In genomic region chr5:172005708-172006377, GRCh38 we compare ENCODE assay signal across 8 cellular contexts. TPM values are rescaled to one million over a fixed set of nuclear protein-coding genes. Genes with fewer than 3 reads are reported as not detected.
A peak's percentile ranks its signal among the peaks of the same experiment; 100 is the strongest.
DNase-seq lines count a peak whose midpoint lies in the region; ATAC-seq and TF ChIP-seq lines count a peak whose summit lies in the region.

No MANE protein-coding gene starts in this region.

- TF ChIP-seq POLR2A in sigmoid colon (IDR thresholded peaks at IDR 0.05) = no peak

- H3K36me3 ChIP-seq in SJSA1 (peaks cover 18% of the 10 kb centered on the region), iPS-15b (ENCODE audit: control insufficient read depth, insufficient read depth, low read length) (peaks cover 3% of the 10 kb centered on the region), sigmoid colon (no peaks in the 10 kb centered on the region)

- H3K9ac ChIP-seq in iPS-15b (ENCODE audit: low read depth, low read length) = peak overlapping the region; percentile 98

- H3K4me3 ChIP-seq in GM12864 (ENCODE audit: low read depth, low read length) = peak overlapping the region; percentile 87
- H3K4me3 ChIP-seq in SJSA1 = peak overlapping the region; percentile 86
- H3K4me3 ChIP-seq in astrocyte of the cerebellum (ENCODE audit: low read depth, low read length) = peak overlapping the region; percentile 80
- peak overlapping the region; percentile 98 for H3K4me3 ChIP-seq in iPS-15b (ENCODE audit: low read depth, low read length)
- H3K4me3 ChIP-seq in sigmoid colon = peak overlapping the region; percentile 79 to 99 (median 96)

- peaks cover 18% of the 10 kb centered on the region for H3K4me1 ChIP-seq in SJSA1 (replicated peaks)
- H3K4me1 ChIP-seq in iPS-15b (ENCODE audit: control insufficient read depth, insufficient read depth, low read length) = peaks cover 37% of the 10 kb centered on the region
- H3K4me1 ChIP-seq in sigmoid colon = peaks cover 0 to 48% (median 44%) of the 10 kb centered on the region in 4 donors

- TF ChIP-seq CTCF in GM12864 (IDR thresholded peaks at IDR 0.05; ENCODE audit: low read depth, low read length, missing control alignments) = no peak
- no peak for TF ChIP-seq CTCF in astrocyte of the cerebellum (IDR thresholded peaks at IDR 0.05; ENCODE audit: low read depth, low read length, missing control alignments)
- TF ChIP-seq CTCF in sigmoid colon (IDR thresholded peaks at IDR 0.05) = no peak

- H3K27me3 ChIP-seq in SJSA1 (replicated peaks) = no peaks in the 10 kb centered on the region
- no peaks in the 10 kb centered on the region for H3K27me3 ChIP-seq in iPS-15b (ENCODE audit: control insufficient read depth, insufficient read depth, low read length)
- H3K27me3 ChIP-seq in sigmoid colon = no peaks in the 10 kb centered on the region

- in situ Hi-C loops in astrocyte of the cerebellum (cut with HindIII; ENCODE audit: low sequenced_read_pairs) = no loop called here

- intact Hi-C loops in sigmoid colon (cut with DNase I) = loop anchor here (2.0 to 10.0 kb wide), 3 partner anchors 183 to 591 kb away; partner anchors contain the start of genes FGF18, STK10 and UBTD2

- H3K27ac ChIP-seq in SJSA1 (peak overlapping the region; percentile 95), sigmoid colon (peak overlapping the region; percentile 92 to 99 (median 98))

- no peaks in the 10 kb centered on the region for H3K9me3 ChIP-seq in SJSA1 (replicated peaks)
- no peaks in the 10 kb centered on the region for H3K9me3 ChIP-seq in iPS-15b (ENCODE audit: control insufficient read depth, insufficient read depth, low read length)
- no peaks in the 10 kb centered on the region for H3K9me3 ChIP-seq in sigmoid colon

- no peak for TF ChIP-seq EP300 in sigmoid colon (IDR thresholded peaks at IDR 0.05)

- ATAC-seq in HG02840 (IDR thresholded peaks at IDR 0.05; ENCODE audit: low FRiP score, unreplicated experiment) = peak; percentile 1

- 0% methylated on average over 38 of the region's 38 CpGs for WGBS in sigmoid colon, 2 donors

- DNase-seq in GM12864 (ENCODE audit: low read depth) = no peak
- peak; percentile 61 to 64 for DNase-seq in SJSA1 (ENCODE audit: low read depth in 1 of 2, low spot score in 2 of 2)
- DNase-seq in astrocyte of the cerebellum (ENCODE audit: low read depth) = no peak
- DNase-seq in sigmoid colon = peak; percentile 64
- DNase-seq in mesenteric fat pad (ENCODE audit: low spot score) = no peak
- DNase-seq in NCI-H1092 (lab: John Stamatoyannopoulos, UW) = no peak

RNA-seq across cellular contexts. Expression of gene FBXW11, which starts 0.6 kb away (rescaled TPM):
- 106 and 123 TPM in 2 replicates for total RNA-seq in SJSA1 (2014; rRNA removed; shearing (Covaris generic))
- 10 to 100 TPM; 42.9 to 67.1 (median 49.4) TPM for total RNA-seq in sigmoid colon
- polyA plus RNA-seq in sigmoid colon = 10 to 100 TPM; 14.4 to 19.9 (median 15.6) TPM
- total RNA-seq in mesenteric fat pad = 43.9 TPM

Comparison
In these comparisons a context has a peak if more than half of its experiments do, and no peak if none do; other contexts are left out.
1. DNase-seq: peak in SJSA1 (2 of 2) and sigmoid colon (single experiment); none in GM12864 (single experiment), astrocyte of the cerebellum (single experiment), mesenteric fat pad (single experiment) and NCI-H1092 (single experiment).
2. Peak in every context shown above with its lines, with median percentiles within 50 percentile points of each other: H3K4me3 ChIP-seq.